Comparison of ENCODE assay signal across 23 cellular contexts in genomic region chr5:57802131-57802530, GRCh38.
"Had no signal": no experiment of that assay in that cellular context is flagged by ENCODE, and none has a peak within 500 bp of the region (broad histone marks: within the 10 kb centered on the region; RNA-seq: fewer than 3 reads in every experiment).

No MANE protein-coding gene starts in this region.

- H3K9me3 ChIP-seq: gastrocnemius medialis, heart right ventricle, mucosa of descending colon, right atrium auricular region, sigmoid colon, stomach had no signal

- H3K36me3 ChIP-seq: gastrocnemius medialis, heart right ventricle, right atrium auricular region, sigmoid colon, stomach had no signal

- H3K36me3 Mint-ChIP-seq: natural killer cell had no signal

- DNase-seq: central memory CD4-positive, alpha-beta T cell; cortex of kidney; dorsolateral prefrontal cortex; effector memory CD4-positive, alpha-beta T cell; gastrocnemius medialis; heart right ventricle; hypothalamus; islet precursor cell; mammary epithelial cell; mucosa of descending colon; natural killer cell; sigmoid colon; stimulated activated CD4-positive, alpha-beta T cell treated with anti-CD3 and anti-CD28 coated beads, Interleukin-2, amount 100 ng/mL, for 24 hours; stimulated activated naive CD4-positive, alpha-beta T cell; stomach; trophoblast cell had no signal

- H3K4me1 ChIP-seq: stomach had no signal

- H3K4me3 Mint-ChIP-seq: natural killer cell, neural crest cell had no signal

- H3K27ac Mint-ChIP-seq: natural killer cell had no signal

- H3K27me3 ChIP-seq: dorsolateral prefrontal cortex, gastrocnemius medialis, heart right ventricle, right atrium auricular region, sigmoid colon, stomach had no signal

- H3K4me1 Mint-ChIP-seq: natural killer cell, neural crest cell had no signal

- H3K4me3 ChIP-seq: dorsolateral prefrontal cortex, gastrocnemius medialis, heart right ventricle, mucosa of descending colon, right atrium auricular region, sigmoid colon, skin epidermis, stomach had no signal

- H3K27ac ChIP-seq: dorsolateral prefrontal cortex, gastrocnemius medialis, heart right ventricle, right atrium auricular region, sigmoid colon, skin epidermis, stomach had no signal

- ATAC-seq: esophagus mucosa, gastrocnemius medialis, heart right ventricle, left lobe of liver, mucosa of descending colon, natural killer cell had no signal

- FAIRE-seq: endometrium, urothelium cell line had no signal
